ENCODE assay signal across 8 cellular contexts in the genomic region with DNA sequence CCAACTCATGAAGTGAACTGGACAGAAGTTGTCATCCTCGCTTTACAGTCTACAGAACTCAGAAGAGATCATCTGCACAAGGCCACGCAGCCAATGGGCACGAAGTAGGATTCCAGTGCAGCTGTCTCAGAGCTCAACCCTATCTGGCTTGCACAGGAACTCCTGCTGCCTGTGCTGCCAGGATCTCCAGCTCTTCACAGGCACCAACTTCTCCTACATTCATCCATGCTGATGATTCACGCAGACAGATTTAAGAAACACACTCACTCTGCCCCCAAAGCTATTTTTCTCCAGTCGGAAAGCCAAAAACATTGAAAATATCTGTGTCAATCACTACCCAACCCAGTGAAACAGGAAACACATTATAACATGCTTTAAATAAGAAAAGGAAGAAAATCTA.
DNase-seq lines count a peak whose midpoint lies in the region; ATAC-seq, FAIRE-seq and TF ChIP-seq lines count a peak whose summit lies in the region.

No MANE protein-coding gene starts in this region.

- no peak overlapping the region for H3K27ac Mint-ChIP-seq in immature natural killer cell
- H3K27ac Mint-ChIP-seq in activated CD8-positive, alpha-beta T cell treated with anti-CD3 and anti-CD28 coated beads for 36 hours = no peak overlapping the region

- TF ChIP-seq CTCF in body of pancreas (IDR thresholded peaks at IDR 0.05) (no peak), thoracic aorta (IDR thresholded peaks at IDR 0.05) (no peak)
- no peak for TF ChIP-seq CTCF in activated CD8-positive, alpha-beta T cell treated with anti-CD3 and anti-CD28 coated beads for 36 hours (IDR thresholded peaks at IDR 0.05)

- H3K27me3 Mint-ChIP-seq in immature natural killer cell (ENCODE audit: low read depth in 3 of 3) = peaks cover 0 to 1% (median 0%) of the 10 kb centered on the region in 3 donors
- H3K27me3 Mint-ChIP-seq in activated CD8-positive, alpha-beta T cell treated with anti-CD3 and anti-CD28 coated beads for 36 hours = no peaks in the 10 kb centered on the region

- no peaks in the 10 kb centered on the region for H3K9me3 Mint-ChIP-seq in immature natural killer cell
- H3K9me3 Mint-ChIP-seq in activated CD8-positive, alpha-beta T cell treated with anti-CD3 and anti-CD28 coated beads for 36 hours = no peaks in the 10 kb centered on the region

- no peaks in the 10 kb centered on the region for H3K27me3 ChIP-seq in body of pancreas
- H3K27me3 ChIP-seq in thoracic aorta (replicated peaks; ENCODE audit: insufficient read depth) = no peaks in the 10 kb centered on the region

- CTCF ChIA-PET in activated CD8-positive, alpha-beta T cell treated with anti-CD3 and anti-CD28 coated beads for 36 hours (lab: Charles Lee) = interaction anchor here (1.1 to 2.0 kb wide), 3 partner anchors 11 to 189 kb away, joined by 3 to 5 read pairs (median 3); no protein-coding TSS in a partner anchor

- no peak for TF ChIP-seq POLR2A in body of pancreas (IDR thresholded peaks at IDR 0.05)

- ATAC-seq in body of pancreas (peak; percentile 51), thoracic aorta (ENCODE audit: insufficient number of reproducible peaks, low FRiP score, low read depth) (peak; percentile 68), HG03280 (IDR thresholded peaks at IDR 0.05; ENCODE audit: unreplicated experiment) (no peak)
- no peak for ATAC-seq in activated CD8-positive, alpha-beta T cell treated with anti-CD3 and anti-CD28 coated beads for 36 hours

- H3K4me1 ChIP-seq in body of pancreas (peaks cover 49% of the 10 kb centered on the region), thoracic aorta (ENCODE audit: control insufficient read depth in 1 of 2, low read depth in 2 of 2) (peaks cover 31 to 52% of the 10 kb centered on the region in 2 donors)

- DNase-seq in HTR-8/SVneo (ENCODE audit: insufficient read length, low spot score) = peak; percentile 36
- DNase-seq in body of pancreas = peak in 2 of 4 donors; percentile 28 to 38
- peak; percentile 35 for DNase-seq in left kidney (ENCODE audit: low read depth, low spot score)
- peak; percentile 14 for DNase-seq in thoracic aorta (ENCODE audit: low spot score)
- DNase-seq in NCI-H146 treated with DMSO at 0.1 percent for 48 hours (lab: John Stamatoyannopoulos, UW; ENCODE audit: unreplicated experiment) = no peak
- DNase-seq in immature natural killer cell = no peak
- no peak for DNase-seq in activated CD8-positive, alpha-beta T cell treated with anti-CD3 and anti-CD28 coated beads for 36 hours

- H3K9me3 ChIP-seq in body of pancreas (no peaks in the 10 kb centered on the region), thoracic aorta (no peaks in the 10 kb centered on the region)

- H3K4me3 ChIP-seq in body of pancreas (no peak overlapping the region), thoracic aorta (peak overlapping the region; percentile 34)

- H3K4me1 Mint-ChIP-seq in immature natural killer cell = peaks cover 3 to 11% of the 10 kb centered on the region in 2 donors
- H3K4me1 Mint-ChIP-seq in activated CD8-positive, alpha-beta T cell treated with anti-CD3 and anti-CD28 coated beads for 36 hours (ENCODE audit: low read depth) = peaks cover 3% of the 10 kb centered on the region

- no peak overlapping the region for H3K4me3 Mint-ChIP-seq in immature natural killer cell
- no peak overlapping the region for H3K4me3 Mint-ChIP-seq in activated CD8-positive, alpha-beta T cell treated with anti-CD3 and anti-CD28 coated beads for 36 hours

- intact Hi-C loops in body of pancreas (cut with DNase I) = no loop called here
- intact Hi-C loops in activated CD8-positive, alpha-beta T cell treated with anti-CD3 and anti-CD28 coated beads for 36 hours (cut with micrococcal nuclease) = loop anchor here (10.0 kb wide), 1 partner anchor 96 kb away; no protein-coding TSS in a partner anchor

- no peak for FAIRE-seq in HTR-8/SVneo (lab: Jason Lieb, UNC)

- H3K36me3 ChIP-seq in body of pancreas (replicated peaks in 1 of 2; ENCODE audit: insufficient read depth in 1 of 2, low read depth in 2 of 2) = no peaks in the 10 kb centered on the region
- no peaks in the 10 kb centered on the region for H3K36me3 ChIP-seq in thoracic aorta

- 24 to 25% methylated on average over 5 of the region's 5 CpGs for WGBS in body of pancreas, 2 donors

- peak overlapping the region in 3 of 4 donors; percentile 42 to 59 (median 47) for H3K27ac ChIP-seq in body of pancreas
- peak overlapping the region; percentile 91 to 93 for H3K27ac ChIP-seq in thoracic aorta

- peaks cover 5 to 11% (median 9%) of the 10 kb centered on the region in 3 donors for H3K36me3 Mint-ChIP-seq in immature natural killer cell
- peaks cover 8% of the 10 kb centered on the region for H3K36me3 Mint-ChIP-seq in activated CD8-positive, alpha-beta T cell treated with anti-CD3 and anti-CD28 coated beads for 36 hours (ENCODE audit: low read depth)

- POLR2A ChIA-PET in activated CD8-positive, alpha-beta T cell treated with anti-CD3 and anti-CD28 coated beads for 36 hours (lab: Charles Lee) = interaction anchor here (0.6 kb wide), 1 partner anchor 13 kb away, joined by 4 read pairs; no protein-coding TSS in a partner anchor

Comparison
In these comparisons a context has a peak if more than half of its experiments do, and no peak if none do; other contexts are left out.
1. DNase-seq: peak in HTR-8/SVneo (single experiment), left kidney (single experiment) and thoracic aorta (single experiment); none in NCI-H146 treated with DMSO at 0.1 percent for 48 hours (single experiment), immature natural killer cell (0 of 3) and activated CD8-positive, alpha-beta T cell treated with anti-CD3 and anti-CD28 coated beads for 36 hours (single experiment).
2. ATAC-seq: peak in body of pancreas (single experiment) and thoracic aorta (single experiment); none in HG03280 (single experiment) and activated CD8-positive, alpha-beta T cell treated with anti-CD3 and anti-CD28 coated beads for 36 hours (single experiment).